Comparison of ENCODE assay signal across 8 cellular contexts in genomic region chr7:128608678-128609421, GRCh38.
A peak's percentile ranks its signal among the peaks of the same experiment; 100 is the strongest.
DNase-seq lines count a peak whose midpoint lies in the region; ATAC-seq, FAIRE-seq and TF ChIP-seq lines count a peak whose summit lies in the region.
"Not testable (repeated sequence)": the region's sequence is repeated elsewhere in the genome, so short reads cannot be mapped to it uniquely, and the experiment has no call there.

No MANE protein-coding gene starts in this region.

- peak; percentile 92 for FAIRE-seq in keratinocyte (lab: Jason Lieb, UNC)

- not testable (repeated sequence) for H3K79me2 ChIP-seq in keratinocyte (ENCODE audit: control insufficient read depth, insufficient read depth, low read length)

- not testable (repeated sequence) for H3K9me1 ChIP-seq in keratinocyte (ENCODE audit: control insufficient read depth, extremely low read depth, insufficient read depth, low read length)

- CTCF ChIA-PET in CD8-positive, alpha-beta T cell (lab: Charles Lee) = interaction anchor here (0.6 to 1.0 kb wide), 2 partner anchors 275 to 280 kb away, joined by 3 to 4 read pairs; no protein-coding TSS in a partner anchor

- dilution Hi-C loops in keratinocyte (cut with MboI; ENCODE audit: extremely low pct_ligation_motif_present, low sequenced_read_pairs) = not testable (repeated sequence)

- ATAC-seq in CD8-positive, alpha-beta T cell = peak; percentile 96
- ATAC-seq in GM19395 (IDR thresholded peaks at IDR 0.05; ENCODE audit: unreplicated experiment) = peak; percentile 90
- ATAC-seq in HG03378 (IDR thresholded peaks at IDR 0.05; ENCODE audit: unreplicated experiment) = peak; percentile 85
- peak; percentile 94 for ATAC-seq in central memory CD8-positive, alpha-beta T cell (replicated peaks; ENCODE audit: extremely low read depth, poor library complexity, severe bottlenecking)

- H3K9ac ChIP-seq in keratinocyte (ENCODE audit: control insufficient read depth, extremely low read depth, insufficient read depth, low read length) = not testable (repeated sequence)

- TF ChIP-seq CTCF in CD8-positive, alpha-beta T cell (IDR thresholded peaks at IDR 0.05) = peak; percentile 71
- 0 out of 2 replicates have a peak, but pooled peaks have one; percentile 15 for TF ChIP-seq CTCF in WERI-Rb-1 (IDR thresholded peaks at IDR 0.05; ENCODE audit: low read depth, low read length)
- peak in 2 of 3 experiments; percentile 13 to 30 for TF ChIP-seq CTCF in keratinocyte (optimal IDR thresholded peaks at IDR 0.05 in 1 of 3, IDR thresholded peaks at IDR 0.05 in 1 of 3, conservative IDR thresholded peaks at IDR 0.05 in 1 of 3; ENCODE audit: extremely low read depth in 1 of 3, insufficient read depth in 2 of 3, low read length in 3 of 3)
- peak; percentile 36 to 69 (median 60) for TF ChIP-seq CTCF in spleen (IDR thresholded peaks at IDR 0.05 in 8 of 11, conservative IDR thresholded peaks at IDR 0.05 in 3 of 11)

- H3K4me3 ChIP-seq in CD8-positive, alpha-beta T cell (ENCODE audit: low read depth, low read length) = peak overlapping the region; percentile 1
- H3K4me3 ChIP-seq in WERI-Rb-1 (ENCODE audit: low read depth, low read length); spleen: not testable (repeated sequence)
- H3K4me3 ChIP-seq in keratinocyte (ENCODE audit: control insufficient read depth in 2 of 3, extremely low read depth in 1 of 3, insufficient read depth in 2 of 3, low read depth in 1 of 3, low read length in 3 of 3) = peak overlapping the region in 2 of 3 experiments; percentile 48 to 57

- H3K27me3 Mint-ChIP-seq in CD8-positive, alpha-beta T cell (ENCODE audit: low read depth); central memory CD8-positive, alpha-beta T cell: not testable (repeated sequence)

- intact Hi-C loops in CD8-positive, alpha-beta T cell (cut with DNase I, micrococcal nuclease) = loop anchor here in 1 of 2 experiments (1.0 kb wide), 1 partner anchor 274 kb away; no protein-coding TSS in a partner anchor
- intact Hi-C loops in spleen (cut with DNase I; ENCODE audit: low total_unique reads) = not testable (repeated sequence)

- not testable (repeated sequence) for H3K9me3 Mint-ChIP-seq in CD8-positive, alpha-beta T cell; central memory CD8-positive, alpha-beta T cell

- peak overlapping the region; percentile 83 for H3K4me2 ChIP-seq in keratinocyte (ENCODE audit: control insufficient read depth, extremely low read depth, insufficient read depth, low read depth, low read length)

- H3K36me3 ChIP-seq in CD8-positive, alpha-beta T cell (ENCODE audit: insufficient read depth, low read length); WERI-Rb-1; keratinocyte (ENCODE audit: control insufficient read depth in 2 of 2, extremely low read depth in 1 of 2, insufficient read depth in 2 of 2, low read length in 2 of 2): not testable (repeated sequence)
- H3K36me3 ChIP-seq in spleen = peaks cover 0 to 70% (median 18%) of the 10 kb centered on the region in 6 donors

- peaks cover 34% of the 10 kb centered on the region for H3K36me3 Mint-ChIP-seq in CD8-positive, alpha-beta T cell
- peaks cover 34% of the 10 kb centered on the region for H3K36me3 Mint-ChIP-seq in central memory CD8-positive, alpha-beta T cell (ENCODE audit: insufficient read depth)

- H4K20me1 ChIP-seq in keratinocyte (ENCODE audit: control insufficient read depth, extremely low read depth, insufficient read depth, low read length) = not testable (repeated sequence)

- H3K27me3 ChIP-seq in CD8-positive, alpha-beta T cell (ENCODE audit: insufficient read depth, low read length); WERI-Rb-1 (ENCODE audit: insufficient read depth, low read depth, severe bottlenecking); keratinocyte (ENCODE audit: control insufficient read depth, extremely low read depth, insufficient read depth, low read length); spleen (replicated peaks in 1 of 7): not testable (repeated sequence)

- DNase-seq in CD8-positive, alpha-beta T cell = peak in 6 of 7 experiments; percentile 7 to 52 (median 34)
- DNase-seq in NCI-H226 (peak; percentile 2), WERI-Rb-1 (peak; percentile 34)
- DNase-seq in central memory CD8-positive, alpha-beta T cell (ENCODE audit: low spot score in 2 of 2) = peak in 1 of 2 donors; percentile 39
- not testable (repeated sequence) for DNase-seq in keratinocyte (ENCODE audit: low read depth, low spot score); spleen

- H3K27ac ChIP-seq in CD8-positive, alpha-beta T cell (ENCODE audit: low read depth, low read length); WERI-Rb-1; keratinocyte (ENCODE audit: control insufficient read depth, insufficient read depth, low read length): not testable (repeated sequence)
- H3K27ac ChIP-seq in spleen = peak overlapping the region in 3 of 8 donors; percentile 34 to 50 (median 37)

- WGBS in spleen, 5 donors = 12 to 20% (median 14%) methylated on average over 6 of the region's 6 CpGs

- not testable (repeated sequence) for H3K4me1 ChIP-seq in CD8-positive, alpha-beta T cell (ENCODE audit: insufficient read depth, low read length); keratinocyte (ENCODE audit: control insufficient read depth, extremely low read depth, insufficient read depth, low read length)
- H3K4me1 ChIP-seq in spleen = peaks cover 0 to 12% (median 5%) of the 10 kb centered on the region in 6 donors

- TF ChIP-seq POLR2A in spleen (IDR thresholded peaks at IDR 0.05) = not testable (repeated sequence)

- H2AFZ ChIP-seq in keratinocyte (ENCODE audit: control insufficient read depth, low read length) = peak overlapping the region; percentile 74

- H3K4me1 Mint-ChIP-seq in CD8-positive, alpha-beta T cell (ENCODE audit: low read depth); central memory CD8-positive, alpha-beta T cell: not testable (repeated sequence)

- H3K27ac Mint-ChIP-seq in CD8-positive, alpha-beta T cell = peak overlapping the region; percentile 91
- peak overlapping the region; percentile 86 for H3K27ac Mint-ChIP-seq in central memory CD8-positive, alpha-beta T cell (ENCODE audit: low read depth)

- H3K9me3 ChIP-seq in CD8-positive, alpha-beta T cell (ENCODE audit: low read length); WERI-Rb-1 (ENCODE audit: severe bottlenecking); keratinocyte (ENCODE audit: control insufficient read depth, low read depth, low read length); spleen: not testable (repeated sequence)

- H3K4me3 Mint-ChIP-seq in CD8-positive, alpha-beta T cell = peak overlapping the region; percentile 86
- H3K4me3 Mint-ChIP-seq in central memory CD8-positive, alpha-beta T cell = peak overlapping the region; percentile 69

- POLR2A ChIA-PET in CD8-positive, alpha-beta T cell (lab: Charles Lee) = not testable (repeated sequence)

Comparison
In these comparisons a context has a peak if more than half of its experiments do, and no peak if none do; other contexts are left out.
1. CTCF ChIP-seq: peak in every context shown above with its lines; median percentile 71 in CD8-positive, alpha-beta T cell; 60 in spleen; 22 in keratinocyte; 15 in WERI-Rb-1.